1 cellular context compared by ENCODE assay signal in genomic region chr4:186607490-186607889, GRCh38.
TF ChIP-seq lines count a peak whose summit lies in the region.

No MANE protein-coding gene starts in this region.

TF ChIP-seq in HEK293, 187 proteins besides CTCF, POLR2A, EP300 and RAD21 (continued from another document):
- TF ChIP-seq ZNF223 (tag by site-specific recombination; IDR thresholded peaks at IDR 0.05) (no peak), ZSCAN23 (tag by site-specific recombination; IDR thresholded peaks at IDR 0.05) (no peak), ZNF544 (tag by site-specific recombination; IDR thresholded peaks at IDR 0.05) (no peak), ZNF48 (tag by site-specific recombination; IDR thresholded peaks at IDR 0.05) (no peak), ZNF510 (tag by site-specific recombination; IDR thresholded peaks at IDR 0.05; ENCODE audit: insufficient replicate concordance) (no peak), ZNF140 (tag by site-specific recombination; IDR thresholded peaks at IDR 0.05) (no peak), ZFHX2 (tag by site-specific recombination; conservative IDR thresholded peaks at IDR 0.05) (peak; percentile 82)
